Comparison of ENCODE assay signal across 8 cellular contexts in the genomic region with DNA sequence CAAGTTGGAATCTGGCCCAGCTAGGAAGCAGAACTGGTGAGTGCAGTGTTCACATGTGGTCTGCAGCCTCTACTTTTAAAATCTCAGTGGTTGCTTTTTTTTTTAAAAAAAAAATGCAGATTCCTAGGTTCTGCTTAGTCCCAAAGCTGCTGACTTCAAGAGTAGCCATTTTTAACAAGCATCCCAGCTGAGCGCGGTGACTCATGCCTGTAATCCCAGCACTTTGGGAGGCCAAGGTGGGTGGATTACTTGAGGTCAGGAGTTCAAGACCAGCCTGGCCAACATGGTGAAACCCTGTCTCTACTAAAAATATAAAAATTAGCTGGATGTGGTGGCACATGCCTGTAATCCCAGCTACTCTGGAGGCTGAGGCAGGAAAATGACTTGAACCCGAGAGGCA.
A peak's percentile ranks its signal among the peaks of the same experiment; 100 is the strongest.
DNase-seq lines count a peak whose midpoint lies in the region; ATAC-seq, FAIRE-seq and TF ChIP-seq lines count a peak whose summit lies in the region.
"Not testable (repeated sequence)": the region's sequence is repeated elsewhere in the genome, so short reads cannot be mapped to it uniquely, and the experiment has no call there.

No MANE protein-coding gene starts in this region.

- not testable (repeated sequence) for FAIRE-seq in A549 (lab: Jason Lieb, UNC)

- not testable (repeated sequence) for H3K23ac ChIP-seq in IMR-90 (ENCODE audit: low read depth, low read length)

- dilution Hi-C loops in IMR-90 (cut with HindIII; ENCODE audit: low sequenced_read_pairs, unreplicated experiment): not testable (repeated sequence)

- H3K9ac ChIP-seq in IMR-90 (ENCODE audit: low read depth, low read length): not testable (repeated sequence)

- not testable (repeated sequence) for ATAC-seq in A549
- ATAC-seq in IMR-90 (ENCODE audit: low read depth): 0 out of 2 replicates have a peak, but pooled peaks have one; percentile 11
- ATAC-seq in SK-N-SH treated with all-trans-retinoic acid at 6 μM for 48 hours: peak; percentile 50; the same call in 2 of the 3 replicates

- H4K91ac ChIP-seq in IMR-90 (ENCODE audit: insufficient read depth, low read depth, low read length): not testable (repeated sequence)

- not testable (repeated sequence) for H2AK9ac ChIP-seq in IMR-90 (replicated peaks; ENCODE audit: low read depth, low read length, poor library complexity)

- in situ Hi-C loops in IMR-90 (cut with MboI; ENCODE audit: low sequenced_read_pairs): not testable (repeated sequence)

- H3K27me3 ChIP-seq in IMR-90 (ENCODE audit: control insufficient read depth, insufficient read depth, low read length): not testable (repeated sequence)

- not testable (repeated sequence) for H3K4ac ChIP-seq in IMR-90 (ENCODE audit: low read depth, low read length)

- CTCF ChIA-PET in A549 (lab: Yijun Ruan, JAX) (interaction anchor here (1.0 kb wide), 1 partner anchor 15 kb away, joined by 4 read pairs; no protein-coding TSS in a partner anchor), IMR-90 (lab: Yijun Ruan, JAX) (interaction anchor here (0.5 to 0.7 kb wide), 2 partner anchors 16 to 25 kb away, joined by 3 read pairs; no protein-coding TSS in a partner anchor)

- POLR2A ChIA-PET in A549 (lab: Yijun Ruan, JAX); IMR-90 (lab: Charles Lee; ENCODE audit: unreplicated experiment): not testable (repeated sequence)

- intact Hi-C loops in IMR-90 (cut with micrococcal nuclease): not testable (repeated sequence)

- TF ChIP-seq CTCF in A549 (IDR thresholded peaks at IDR 0.05); IMR-90 (conservative IDR thresholded peaks at IDR 0.05; ENCODE audit: low read depth, low read length): not testable (repeated sequence)

- H2BK5ac ChIP-seq in IMR-90 (ENCODE audit: low read depth, low read length, poor library complexity, severe bottlenecking): not testable (repeated sequence)

- H3K18ac ChIP-seq in IMR-90 (ENCODE audit: low read depth, low read length): peak overlapping the region; percentile 27; the same call in 1 of the 2 replicates

- not testable (repeated sequence) for H2BK120ac ChIP-seq in IMR-90 (ENCODE audit: low read depth, low read length)

- H2BK20ac ChIP-seq in IMR-90 (ENCODE audit: low read depth, low read length): not testable (repeated sequence)

- H3K4me2 ChIP-seq in A549; IMR-90 (ENCODE audit: low read depth, low read length): not testable (repeated sequence)

- TF ChIP-seq POLR2A in A549 (IDR thresholded peaks at IDR 0.05; ENCODE audit: low read length); IMR-90 (IDR thresholded peaks at IDR 0.05; ENCODE audit: low read depth, low read length): not testable (repeated sequence)

- not testable (repeated sequence) for H3K14ac ChIP-seq in IMR-90 (replicated peaks; ENCODE audit: low read depth, low read length)

- not testable (repeated sequence) for DNase-seq in A549 (ENCODE audit: low read depth in 1 of 2, low spot score in 1 of 2)
- DNase-seq in HCEC 1CT: peak; percentile 25
- DNase-seq in IMR-90: peak; percentile 22
- peak; percentile 26 for DNase-seq in MV-4-11 (lab: John Stamatoyannopoulos, UW)
- peak; percentile 7 for DNase-seq in astrocyte of the hippocampus (ENCODE audit: low read depth, low spot score)
- DNase-seq in fibroblast of peridontal ligament (ENCODE audit: extremely low read depth): peak; percentile 4
- peak; percentile 28 for DNase-seq in iris pigment epithelial cell (ENCODE audit: low read depth)

- not testable (repeated sequence) for TF ChIP-seq RAD21 in A549 (conservative IDR thresholded peaks at IDR 0.05 in 1 of 2, IDR thresholded peaks at IDR 0.05 in 1 of 2); IMR-90 (IDR thresholded peaks at IDR 0.05; ENCODE audit: low read length)

- peaks cover 0 to 10% of the 10 kb centered on the region in 2 experiments; a peak in 1 of 4 replicates for H3K79me1 ChIP-seq in IMR-90 (ENCODE audit: low read depth in 1 of 2, low read length in 2 of 2)

- BruUV-seq in IMR-90 (replicated peaks; lab: Mats Ljungman, UMichigan): not testable (repeated sequence)

- H4K20me1 ChIP-seq in IMR-90 (ENCODE audit: insufficient read depth, low read length): not testable (repeated sequence)

- not testable (repeated sequence) for H3K4me1 ChIP-seq in A549; IMR-90 (ENCODE audit: control insufficient read depth, insufficient read depth, low read length)

- 96% methylated on average over 3 of the region's 3 CpGs for WGBS in A549 (ENCODE audit: missing lambda C conversion rate)
- no CpG with 5 or more reads among the region's 3 CpGs for WGBS in IMR-90 (ENCODE audit: extremely low coverage in 2 of 2, insufficient read length in 1 of 2), 2 experiments

- H3K9me3 ChIP-seq in A549; IMR-90 (ENCODE audit: control insufficient read depth, insufficient read depth, low read length): not testable (repeated sequence)

- not testable (repeated sequence) for H4K8ac ChIP-seq in IMR-90 (ENCODE audit: low read depth in 2 of 2, low read length in 2 of 2)

- not testable (repeated sequence) for TF ChIP-seq EP300 in A549 (IDR thresholded peaks at IDR 0.05)

- not testable (repeated sequence) for H4K5ac ChIP-seq in IMR-90 (ENCODE audit: low read depth, low read length)

- H3K56ac ChIP-seq in IMR-90 (ENCODE audit: extremely low read depth, insufficient read depth, low read length): not testable (repeated sequence)

- H2AFZ ChIP-seq in IMR-90 (replicated peaks; ENCODE audit: low read length, poor library complexity): not testable (repeated sequence)

- H3K27ac ChIP-seq in A549; IMR-90 (ENCODE audit: insufficient read depth, low read length): not testable (repeated sequence)

- not testable (repeated sequence) for H3K9me1 ChIP-seq in IMR-90 (ENCODE audit: insufficient read depth, low read length)

- not testable (repeated sequence) for H2AK5ac ChIP-seq in IMR-90 (ENCODE audit: low read depth, low read length)

- not testable (repeated sequence) for H3K4me3 ChIP-seq in A549; IMR-90 (ENCODE audit: insufficient read depth, low read depth, low read length)

- peaks cover 18% of the 10 kb centered on the region for H3K36me3 ChIP-seq in IMR-90 (ENCODE audit: control insufficient read depth, insufficient read depth, low read length)

- H2BK15ac ChIP-seq in IMR-90 (ENCODE audit: low read depth, low read length): not testable (repeated sequence)

TF ChIP-seq in A549, 52 proteins besides CTCF, POLR2A, EP300 and RAD21:
- TF ChIP-seq FOSL2 (IDR thresholded peaks at IDR 0.05): not testable (repeated sequence)
- TF ChIP-seq FOSL2 (CRISPR knock-in tag; IDR thresholded peaks at IDR 0.05): 0 out of 2 replicates have a peak, but pooled peaks have one; percentile 25
